ENCODE assay signal across 26 cellular contexts in genomic region chr12:124445121-124445718, GRCh38.
DNase-seq lines count a peak whose midpoint lies in the region; ATAC-seq and TF ChIP-seq lines count a peak whose summit lies in the region.
"Had no signal": no experiment of that assay in that cellular context is flagged by ENCODE, and none has a peak within 500 bp of the region (broad histone marks: within the 10 kb centered on the region; RNA-seq: fewer than 3 reads in every experiment).

No MANE protein-coding gene starts in this region.

- H3K27me3 Mint-ChIP-seq in CD4-positive, alpha-beta T cell: no peaks in the 10 kb centered on the region
- H3K27me3 Mint-ChIP-seq: activated B cell treated with CpG ODN at 0.5 μM for 24 hours; activated CD4-positive, alpha-beta memory T cell treated with anti-CD3 and anti-CD28 coated beads, Interleukin-2, amount 10 ng/mL, durations not matched to agents 7 days and 5 days; activated naive CD4-positive, alpha-beta T cell treated with anti-CD3 and anti-CD28 coated beads, Interleukin-2, amount 50 U/mL, for 24 hours; brain; stimulated activated memory B cell treated with anti-CD40 and anti-IgM and Interleukin-4, amounts not matched to agents 10 μg/mL and 1 μg/mL and 100 μg/mL, for 72 hours; T-helper 17 cell had no signal

- H3K27me3 ChIP-seq in kidney epithelial cell (ENCODE audit: control insufficient read depth, insufficient read depth, low read length): no peaks in the 10 kb centered on the region
- no peaks in the 10 kb centered on the region for H3K27me3 ChIP-seq in CD4-positive, alpha-beta T cell (ENCODE audit: control insufficient read depth, insufficient read depth, low read length)
- H3K27me3 ChIP-seq: gastrocnemius medialis, thyroid gland had no signal

- CTCF ChIA-PET in CD4-positive, alpha-beta T cell (lab: Charles Lee): no interaction called here

- H3K4me1 Mint-ChIP-seq in CD4-positive, alpha-beta T cell (ENCODE audit: low read depth): peaks cover 22% of the 10 kb centered on the region

- H3K4me3 Mint-ChIP-seq in CD4-positive, alpha-beta T cell: no peak overlapping the region
- H3K4me3 Mint-ChIP-seq: activated B cell treated with CpG ODN at 0.5 μM for 24 hours; activated CD4-positive, alpha-beta memory T cell treated with anti-CD3 and anti-CD28 coated beads, Interleukin-2, amount 10 ng/mL, durations not matched to agents 7 days and 5 days; activated naive CD4-positive, alpha-beta T cell treated with anti-CD3 and anti-CD28 coated beads, Interleukin-2, amount 50 U/mL, for 24 hours; activated T-cell treated with anti-CD3 and anti-CD28 coated beads, Interleukin-2, amount 50 U/mL, for 4 hours; brain; stimulated activated memory B cell treated with anti-CD40 and anti-IgM and Interleukin-4, amounts not matched to agents 10 μg/mL and 1 μg/mL and 100 μg/mL, for 72 hours; T-helper 17 cell had no signal

- DNase-seq in Right ventricle myocardium inferior (ENCODE audit: missing footprints): peak; percentile 44
- DNase-seq in left cardiac atrium: no peak
- DNase-seq in astrocyte of the cerebellum (ENCODE audit: low read depth): no peak
- DNase-seq in kidney epithelial cell (ENCODE audit: low read depth): no peak
- no peak for DNase-seq in CD4-positive, alpha-beta T cell
- DNase-seq: activated B cell treated with CpG ODN at 0.5 μM for 24 hours; activated CD4-positive, alpha-beta memory T cell treated with anti-CD3 and anti-CD28 coated beads, Interleukin-2, amount 10 ng/mL, durations not matched to agents 7 days and 5 days; activated T-cell treated with anti-CD3 and anti-CD28 coated beads, Interleukin-2, amount 50 U/mL, for 4 hours; C1 segment of cervical spinal cord; dermis blood vessel endothelial cell; erythroblast; gastrocnemius medialis; NCI-H1694; NCI-H524; SHP77; stimulated activated CD4-positive, alpha-beta T cell treated with anti-CD3 and anti-CD28 coated beads, Interleukin-15, amount 100 ng/mL, for 24 hours; T-helper 17 cell; thyroid gland had no signal

- ATAC-seq in Right ventricle myocardium inferior (no peak), left cardiac atrium (no peak), HG02763 (IDR thresholded peaks at IDR 0.05; ENCODE audit: unreplicated experiment) (no peak), HG03469 (IDR thresholded peaks at IDR 0.05; ENCODE audit: unreplicated experiment) (no peak)
- no peak for ATAC-seq in CD4-positive, alpha-beta T cell (ENCODE audit: poor library complexity)
- ATAC-seq: activated T-cell treated with anti-CD3 and anti-CD28 coated beads, Interleukin-2, amount 50 U/mL, for 4 hours; gastrocnemius medialis; stimulated activated memory B cell treated with anti-CD40 and anti-IgM and Interleukin-4, amounts not matched to agents 10 μg/mL and 1 μg/mL and 100 μg/mL, for 72 hours; T-helper 17 cell had no signal

- H3K9me3 Mint-ChIP-seq in CD4-positive, alpha-beta T cell: no peaks in the 10 kb centered on the region
- H3K9me3 Mint-ChIP-seq: activated B cell treated with CpG ODN at 0.5 μM for 24 hours; activated CD4-positive, alpha-beta memory T cell treated with anti-CD3 and anti-CD28 coated beads, Interleukin-2, amount 10 ng/mL, durations not matched to agents 7 days and 5 days; activated naive CD4-positive, alpha-beta T cell treated with anti-CD3 and anti-CD28 coated beads, Interleukin-2, amount 50 U/mL, for 24 hours; activated T-cell treated with anti-CD3 and anti-CD28 coated beads, Interleukin-2, amount 50 U/mL, for 4 hours; stimulated activated memory B cell treated with anti-CD40 and anti-IgM and Interleukin-4, amounts not matched to agents 10 μg/mL and 1 μg/mL and 100 μg/mL, for 72 hours had no signal

- peaks cover 1% of the 10 kb centered on the region for H3K36me3 ChIP-seq in kidney epithelial cell (ENCODE audit: control insufficient read depth, insufficient read depth, low read length)
- H3K36me3 ChIP-seq: gastrocnemius medialis, prostate gland had no signal

- peak; percentile 17 for TF ChIP-seq CTCF in astrocyte of the cerebellum (IDR thresholded peaks at IDR 0.05; ENCODE audit: low read depth, low read length, missing control alignments)
- TF ChIP-seq CTCF in kidney epithelial cell (IDR thresholded peaks at IDR 0.05; ENCODE audit: insufficient read depth, low read length, poor library complexity, severe bottlenecking): peak; percentile 46
- TF ChIP-seq CTCF in CD4-positive, alpha-beta T cell (IDR thresholded peaks at IDR 0.05): no peak

- peaks cover 72% of the 10 kb centered on the region for H3K36me3 Mint-ChIP-seq in CD4-positive, alpha-beta T cell (ENCODE audit: low read depth)

- intact Hi-C loops in Right ventricle myocardium inferior (cut with DNase I) (no loop called here), left cardiac atrium (cut with DNase I) (no loop called here)
- intact Hi-C loops in CD4-positive, alpha-beta T cell (cut with DNase I, micrococcal nuclease): no loop called here

- no peak overlapping the region for H3K27ac Mint-ChIP-seq in CD4-positive, alpha-beta T cell
- H3K27ac Mint-ChIP-seq: activated B cell treated with CpG ODN at 0.5 μM for 24 hours; activated CD4-positive, alpha-beta memory T cell treated with anti-CD3 and anti-CD28 coated beads, Interleukin-2, amount 10 ng/mL, durations not matched to agents 7 days and 5 days; activated naive CD4-positive, alpha-beta T cell treated with anti-CD3 and anti-CD28 coated beads, Interleukin-2, amount 50 U/mL, for 24 hours had no signal

- peak overlapping the region; percentile 19 for H3K27ac ChIP-seq in temporal lobe (ENCODE audit: low read depth, low read length)
- H3K27ac ChIP-seq in CD4-positive, alpha-beta T cell (ENCODE audit: low read depth, low read length): no peak overlapping the region
- H3K27ac ChIP-seq: gastrocnemius medialis, thyroid gland had no signal

- no peaks in the 10 kb centered on the region for H3K9me3 ChIP-seq in CD4-positive, alpha-beta T cell (ENCODE audit: control insufficient read depth, low read length)
- H3K9me3 ChIP-seq: gastrocnemius medialis, prostate gland, thyroid gland had no signal

- in situ Hi-C loops in astrocyte of the cerebellum (cut with HindIII; ENCODE audit: low sequenced_read_pairs): no loop called here

- POLR2A ChIA-PET in CD4-positive, alpha-beta T cell (lab: Charles Lee): no interaction called here

- H3K4me3 ChIP-seq in astrocyte of the cerebellum (ENCODE audit: low read depth, low read length): no peak overlapping the region
- H3K4me3 ChIP-seq in kidney epithelial cell (ENCODE audit: low read depth, low read length): no peak overlapping the region
- H3K4me3 ChIP-seq: gastrocnemius medialis, lung, prostate gland, thyroid gland had no signal
